In the genomic region with DNA sequence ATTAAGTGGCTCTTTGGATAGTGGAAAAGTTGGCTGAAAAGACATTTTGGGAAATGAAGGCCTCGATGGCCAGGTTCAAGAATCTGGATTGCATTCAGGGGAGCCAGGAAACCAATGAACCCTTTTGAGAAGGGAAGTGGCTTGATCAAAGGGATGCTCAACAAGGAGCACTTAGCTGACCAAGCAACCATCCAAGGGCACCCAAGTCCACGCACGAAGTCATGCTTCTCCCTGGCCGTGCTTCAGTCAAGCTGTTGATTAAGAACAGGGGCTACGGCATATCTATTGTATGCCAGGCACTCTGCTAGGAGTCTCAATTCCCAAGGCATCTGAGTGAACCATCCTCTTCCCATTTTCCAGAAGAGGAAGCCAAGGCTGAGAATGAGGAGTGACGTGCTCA, we compare ENCODE assay signal across 27 cellular contexts.
"Had no signal": no experiment of that assay in that cellular context is flagged by ENCODE, and none has a peak within 500 bp of the region (broad histone marks: within the 10 kb centered on the region; RNA-seq: fewer than 3 reads in every experiment).

No MANE protein-coding gene starts in this region.

- H3K4me3 ChIP-seq: esophagus muscularis mucosa, lung, mucosa of descending colon, spleen, testis, uterus had no signal

- DNase-seq: activated CD4-positive, alpha-beta T cell treated with anti-CD3 and anti-CD28 coated beads for 36 hours; activated CD4-positive, CD25-positive, alpha-beta regulatory T cell; activated CD8-positive, alpha-beta memory T cell treated with anti-CD3 and anti-CD28 coated beads, Interleukin-2, amount 10 ng/mL, durations not matched to agents 7 days and 5 days; activated CD8-positive, alpha-beta T cell treated with anti-CD3 and anti-CD28 coated beads, Interleukin-2, amount 10 ng/mL, durations not matched to agents 7 days and 5 days; activated naive CD8-positive, alpha-beta T cell treated with anti-CD3 and anti-CD28 coated beads, Interleukin-2, amount 50 U/mL, for 24 hours; activated T-cell treated with anti-CD3 and anti-CD28 coated beads, Interleukin-2, amount 50 U/mL, for 48 hours; amygdala; central memory CD4-positive, alpha-beta T cell; dermis blood vessel endothelial cell; effector CD4-positive, alpha-beta T cell; foreskin melanocyte; kidney; mucosa of descending colon; spleen; stimulated activated naive CD4-positive, alpha-beta T cell; T-cell; testis; trophoblast cell; uterus had no signal

- H3K27me3 ChIP-seq: esophagus muscularis mucosa, testis, uterus had no signal

- FAIRE-seq: kidney had no signal

- H3K27ac ChIP-seq: esophagus muscularis mucosa, spleen, testis, uterus had no signal

- H3K27ac Mint-ChIP-seq: activated CD4-positive, alpha-beta T cell treated with anti-CD3 and anti-CD28 coated beads for 36 hours; activated CD8-positive, alpha-beta memory T cell treated with anti-CD3 and anti-CD28 coated beads, Interleukin-2, amount 10 ng/mL, durations not matched to agents 7 days and 5 days; activated CD8-positive, alpha-beta T cell treated with anti-CD3 and anti-CD28 coated beads, Interleukin-2, amount 10 ng/mL, durations not matched to agents 7 days and 5 days; activated naive CD4-positive, alpha-beta T cell treated with anti-CD3 and anti-CD28 coated beads, Interleukin-2, amount 50 U/mL, for 24 hours; activated naive CD8-positive, alpha-beta T cell treated with anti-CD3 and anti-CD28 coated beads, Interleukin-2, amount 50 U/mL, for 24 hours; activated T-helper 2 cell treated with anti-CD3 and anti-CD28 coated beads, Interferon-gamma antibody, Interleukin-2, Interleukin-4, amounts not matched to agents 10 μg/mL and 5 μg/mL and 100 μg/mL, durations not matched to agents 14 hours and 24 hours and 36 hours; natural killer cell treated with Interleukin-12 subunit alpha and Interleukin-12 subunit beta and Interleukin-15 and Interleukin-18, amount 100 ng/mL, for 72 hours; T-cell; T-helper 2 cell treated with Interferon-gamma antibody and Interleukin-4, amounts not matched to agents 5 μg/mL and 100 μg/mL, for 36 hours had no signal

- H3K4me1 Mint-ChIP-seq: activated CD8-positive, alpha-beta memory T cell treated with anti-CD3 and anti-CD28 coated beads, Interleukin-2, amount 10 ng/mL, durations not matched to agents 7 days and 5 days had no signal

- H3K36me3 Mint-ChIP-seq: activated CD8-positive, alpha-beta memory T cell treated with anti-CD3 and anti-CD28 coated beads, Interleukin-2, amount 10 ng/mL, durations not matched to agents 7 days and 5 days; activated naive CD4-positive, alpha-beta T cell treated with anti-CD3 and anti-CD28 coated beads, Interleukin-2, amount 50 U/mL, for 24 hours; natural killer cell treated with Interleukin-12 subunit alpha and Interleukin-12 subunit beta and Interleukin-15 and Interleukin-18, amount 100 ng/mL, for 72 hours; T-cell had no signal

- ATAC-seq: activated CD4-positive, alpha-beta T cell treated with anti-CD3 and anti-CD28 coated beads for 36 hours; activated CD8-positive, alpha-beta memory T cell treated with anti-CD3 and anti-CD28 coated beads, Interleukin-2, amount 10 ng/mL, durations not matched to agents 7 days and 5 days; activated CD8-positive, alpha-beta T cell treated with anti-CD3 and anti-CD28 coated beads, Interleukin-2, amount 10 ng/mL, durations not matched to agents 7 days and 5 days; activated naive CD8-positive, alpha-beta T cell treated with anti-CD3 and anti-CD28 coated beads, Interleukin-2, amount 50 U/mL, for 24 hours; left lobe of liver; mucosa of descending colon; natural killer cell treated with Interleukin-12 subunit alpha and Interleukin-12 subunit beta and Interleukin-15 and Interleukin-18, amount 100 ng/mL, for 72 hours; right cardiac atrium; T-cell had no signal

- H3K9me3 ChIP-seq: esophagus muscularis mucosa, mucosa of descending colon, spleen, testis, uterus had no signal

- H3K36me3 ChIP-seq: esophagus muscularis mucosa, spleen, uterus had no signal

- H3K4me3 Mint-ChIP-seq: activated CD4-positive, alpha-beta T cell treated with anti-CD3 and anti-CD28 coated beads for 36 hours; activated CD8-positive, alpha-beta memory T cell treated with anti-CD3 and anti-CD28 coated beads, Interleukin-2, amount 10 ng/mL, durations not matched to agents 7 days and 5 days; activated CD8-positive, alpha-beta T cell treated with anti-CD3 and anti-CD28 coated beads, Interleukin-2, amount 10 ng/mL, durations not matched to agents 7 days and 5 days; activated naive CD4-positive, alpha-beta T cell treated with anti-CD3 and anti-CD28 coated beads, Interleukin-2, amount 50 U/mL, for 24 hours; activated naive CD8-positive, alpha-beta T cell treated with anti-CD3 and anti-CD28 coated beads, Interleukin-2, amount 50 U/mL, for 24 hours; natural killer cell treated with Interleukin-12 subunit alpha and Interleukin-12 subunit beta and Interleukin-15 and Interleukin-18, amount 100 ng/mL, for 72 hours; T-cell; T-helper 2 cell treated with Interferon-gamma antibody and Interleukin-4, amounts not matched to agents 5 μg/mL and 100 μg/mL, for 36 hours had no signal
